1 cellular context compared by ENCODE assay signal in genomic region chr19:38339001-38339400, GRCh38.
TF ChIP-seq lines count a peak whose summit lies in the region.
"Not testable (repeated sequence)": the region's sequence is repeated elsewhere in the genome, so short reads cannot be mapped to it uniquely, and the experiment has no call there.

No MANE protein-coding gene starts in this region.

TF ChIP-seq in K562, 482 proteins besides CTCF, POLR2A, EP300 and RAD21:
- TF ChIP-seq TCF3 (CRISPR knock-in tag; IDR thresholded peaks at IDR 0.05) (peak; percentile 62), TAL1 (IDR thresholded peaks at IDR 0.05) (peak; percentile 57), MEIS2 (IDR thresholded peaks at IDR 0.05; ENCODE audit: partially characterized antibody) (peak; percentile 89), KDM1A (IDR thresholded peaks at IDR 0.05) (peak; percentile 56 to 64; a peak in 2 of 4 replicates), PKNOX1 (IDR thresholded peaks at IDR 0.05) (peak; percentile 66; the same call in 1 of the 2 replicates), CBFA2T2 (conservative IDR thresholded peaks at IDR 0.05) (peak; percentile 55; the same call in 1 of the 2 replicates), DACH1 (IDR thresholded peaks at IDR 0.05; ENCODE audit: partially characterized antibody) (peak; percentile 15), SMAD4 (CRISPR knock-in tag; conservative IDR thresholded peaks at IDR 0.05) (peak; percentile 84), CBFA2T3 (IDR thresholded peaks at IDR 0.05) (peak; percentile 76), TEAD4 (IDR thresholded peaks at IDR 0.05; ENCODE audit: low read length) (0 out of 2 replicates have a peak, but pooled peaks have one; percentile 34), PBX2 (tag; conservative IDR thresholded peaks at IDR 0.05; ENCODE audit: low read depth) (peak; percentile 71), CTBP1 (IDR thresholded peaks at IDR 0.05; ENCODE audit: borderline replicate concordance) (peak; percentile 34; the same call in 1 of the 2 replicates), SOX6 (IDR thresholded peaks at IDR 0.05) (0 out of 2 replicates have a peak, but pooled peaks have one; percentile 11), ARID1B (IDR thresholded peaks at IDR 0.05) (peak; percentile 51), ESRRA (IDR thresholded peaks at IDR 0.05; ENCODE audit: borderline replicate concordance, low read depth) (peak; percentile 56; the same call in 1 of the 2 replicates), MTA2 (IDR thresholded peaks at IDR 0.05; ENCODE audit: low read depth) (0 out of 2 replicates have a peak, but pooled peaks have one; percentile 14)
- not testable (repeated sequence) for TF ChIP-seq TEAD4 (CRISPR knock-in tag; IDR thresholded peaks at IDR 0.05; ENCODE audit: borderline replicate concordance); PBX2 (CRISPR knock-in tag; IDR thresholded peaks at IDR 0.05; ENCODE audit: low read depth)
